ENCODE assay signal across 1 cellular context in the genomic region with DNA sequence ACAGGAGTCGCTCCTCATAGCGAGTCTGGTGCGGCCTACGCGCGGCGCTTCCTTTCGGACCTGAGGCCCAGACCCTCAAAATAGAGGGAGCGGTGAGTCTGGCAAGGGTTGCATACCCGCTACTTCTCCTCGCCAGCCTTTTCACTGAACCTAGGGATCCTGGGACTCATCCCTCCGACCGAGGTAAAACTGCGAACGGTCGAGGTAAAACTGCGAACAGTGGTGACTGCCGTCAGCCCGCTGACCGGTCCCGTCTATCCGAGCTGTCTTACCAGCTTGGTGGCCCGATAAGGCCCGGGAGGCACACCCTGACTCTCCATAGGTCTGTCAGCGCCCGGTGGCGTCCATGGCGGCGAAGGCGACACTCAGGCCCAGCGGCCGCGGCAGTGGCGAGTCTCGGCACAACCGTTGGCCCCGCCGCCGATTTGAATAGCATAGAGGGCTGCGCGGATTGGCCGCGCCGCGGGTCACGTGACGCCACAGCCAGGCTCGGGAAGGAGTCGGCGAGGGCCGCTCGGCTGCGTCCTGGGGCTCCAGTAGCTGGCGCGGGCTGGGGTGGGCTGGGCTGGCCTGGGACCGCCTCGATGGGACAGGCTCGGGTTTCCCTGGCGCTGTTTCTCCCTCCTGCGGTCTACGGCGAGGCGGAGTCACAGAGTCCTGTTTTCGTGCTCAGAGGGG.
TF ChIP-seq lines count a peak whose summit lies in the region.

A gene with protein sequence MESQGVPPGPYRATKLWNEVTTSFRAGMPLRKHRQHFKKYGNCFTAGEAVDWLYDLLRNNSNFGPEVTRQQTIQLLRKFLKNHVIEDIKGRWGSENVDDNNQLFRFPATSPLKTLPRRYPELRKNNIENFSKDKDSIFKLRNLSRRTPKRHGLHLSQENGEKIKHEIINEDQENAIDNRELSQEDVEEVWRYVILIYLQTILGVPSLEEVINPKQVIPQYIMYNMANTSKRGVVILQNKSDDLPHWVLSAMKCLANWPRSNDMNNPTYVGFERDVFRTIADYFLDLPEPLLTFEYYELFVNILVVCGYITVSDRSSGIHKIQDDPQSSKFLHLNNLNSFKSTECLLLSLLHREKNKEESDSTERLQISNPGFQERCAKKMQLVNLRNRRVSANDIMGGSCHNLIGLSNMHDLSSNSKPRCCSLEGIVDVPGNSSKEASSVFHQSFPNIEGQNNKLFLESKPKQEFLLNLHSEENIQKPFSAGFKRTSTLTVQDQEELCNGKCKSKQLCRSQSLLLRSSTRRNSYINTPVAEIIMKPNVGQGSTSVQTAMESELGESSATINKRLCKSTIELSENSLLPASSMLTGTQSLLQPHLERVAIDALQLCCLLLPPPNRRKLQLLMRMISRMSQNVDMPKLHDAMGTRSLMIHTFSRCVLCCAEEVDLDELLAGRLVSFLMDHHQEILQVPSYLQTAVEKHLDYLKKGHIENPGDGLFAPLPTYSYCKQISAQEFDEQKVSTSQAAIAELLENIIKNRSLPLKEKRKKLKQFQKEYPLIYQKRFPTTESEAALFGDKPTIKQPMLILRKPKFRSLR (minus strand): TSS at position 403 of the 678 bp plus-strand sequence. CDS start 83 bp downstream, at position 320.

TF ChIP-seq in HEK293, 187 proteins besides CTCF, POLR2A, EP300 and RAD21 (continued from another document and continues in another):
- TF ChIP-seq, protein P1, sequence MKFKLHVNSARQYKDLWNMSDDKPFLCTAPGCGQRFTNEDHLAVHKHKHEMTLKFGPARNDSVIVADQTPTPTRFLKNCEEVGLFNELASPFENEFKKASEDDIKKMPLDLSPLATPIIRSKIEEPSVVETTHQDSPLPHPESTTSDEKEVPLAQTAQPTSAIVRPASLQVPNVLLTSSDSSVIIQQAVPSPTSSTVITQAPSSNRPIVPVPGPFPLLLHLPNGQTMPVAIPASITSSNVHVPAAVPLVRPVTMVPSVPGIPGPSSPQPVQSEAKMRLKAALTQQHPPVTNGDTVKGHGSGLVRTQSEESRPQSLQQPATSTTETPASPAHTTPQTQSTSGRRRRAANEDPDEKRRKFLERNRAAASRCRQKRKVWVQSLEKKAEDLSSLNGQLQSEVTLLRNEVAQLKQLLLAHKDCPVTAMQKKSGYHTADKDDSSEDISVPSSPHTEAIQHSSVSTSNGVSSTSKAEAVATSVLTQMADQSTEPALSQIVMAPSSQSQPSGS (tag by site-specific recombination; IDR thresholded peaks at IDR 0.05; ENCODE audit: low read depth): no peak
- TF ChIP-seq ZNF324 (tag by site-specific recombination; IDR thresholded peaks at IDR 0.05) (0 out of 2 replicates have a peak, but pooled peaks have one; percentile 10), ZNF112 (tag by site-specific recombination; IDR thresholded peaks at IDR 0.05) (no peak), MYNN (tag by site-specific recombination; IDR thresholded peaks at IDR 0.05; ENCODE audit: borderline replicate concordance) (no peak), ZNF274 (IDR thresholded peaks at IDR 0.05; ENCODE audit: low read length) (no peak), ZNF274 (tag by site-specific recombination; IDR thresholded peaks at IDR 0.05; ENCODE audit: borderline replicate concordance) (no peak), ZNF677 (tag by site-specific recombination; IDR thresholded peaks at IDR 0.05) (no peak), ZNF777 (tag by site-specific recombination; IDR thresholded peaks at IDR 0.05; ENCODE audit: borderline replicate concordance) (peak; percentile 93), ZNF341 (tag by site-specific recombination; IDR thresholded peaks at IDR 0.05; ENCODE audit: low read depth) (peak; percentile 56), ZNF155 (tag by site-specific recombination; IDR thresholded peaks at IDR 0.05) (no peak), GLI4 (tag by site-specific recombination; IDR thresholded peaks at IDR 0.05) (0 out of 2 replicates have a peak, but pooled peaks have one; percentile 49), ZNF621 (tag by site-specific recombination; IDR thresholded peaks at IDR 0.05) (no peak), ZNF416 (tag by site-specific recombination; IDR thresholded peaks at IDR 0.05) (no peak), ZNF2 (tag by site-specific recombination; IDR thresholded peaks at IDR 0.05) (peak; percentile 83), ZNF660 (tag by site-specific recombination; IDR thresholded peaks at IDR 0.05) (peak; percentile 40), GLIS2 (tag by site-specific recombination; IDR thresholded peaks at IDR 0.05) (no peak), MZF1 (tag by site-specific recombination; IDR thresholded peaks at IDR 0.05; ENCODE audit: borderline replicate concordance) (no peak), SCRT1 (tag by site-specific recombination; IDR thresholded peaks at IDR 0.05; ENCODE audit: borderline replicate concordance) (no peak), ZNF510 (tag by site-specific recombination; IDR thresholded peaks at IDR 0.05; ENCODE audit: insufficient replicate concordance) (no peak), KLF10 (tag by site-specific recombination; IDR thresholded peaks at IDR 0.05) (peak; percentile 48; the same call in 1 of the 2 replicates), ZNF24 (tag by site-specific recombination; IDR thresholded peaks at IDR 0.05) (peak; percentile 36; the same call in 1 of the 2 replicates)
- TF ChIP-seq, protein P2, sequence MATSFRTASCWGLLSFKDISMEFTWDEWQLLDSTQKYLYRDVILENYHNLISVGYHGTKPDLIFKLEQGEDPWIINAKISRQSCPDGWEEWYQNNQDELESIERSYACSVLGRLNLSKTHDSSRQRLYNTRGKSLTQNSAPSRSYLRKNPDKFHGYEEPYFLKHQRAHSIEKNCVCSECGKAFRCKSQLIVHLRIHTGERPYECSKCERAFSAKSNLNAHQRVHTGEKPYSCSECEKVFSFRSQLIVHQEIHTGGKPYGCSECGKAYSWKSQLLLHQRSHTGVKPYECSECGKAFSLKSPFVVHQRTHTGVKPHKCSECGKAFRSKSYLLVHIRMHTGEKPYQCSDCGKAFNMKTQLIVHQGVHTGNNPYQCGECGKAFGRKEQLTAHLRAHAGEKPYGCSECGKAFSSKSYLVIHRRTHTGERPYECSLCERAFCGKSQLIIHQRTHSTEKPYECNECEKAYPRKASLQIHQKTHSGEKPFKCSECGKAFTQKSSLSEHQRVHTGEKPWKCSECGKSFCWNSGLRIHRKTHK (tag by site-specific recombination; IDR thresholded peaks at IDR 0.05): no peak
- TF ChIP-seq, protein P3, sequence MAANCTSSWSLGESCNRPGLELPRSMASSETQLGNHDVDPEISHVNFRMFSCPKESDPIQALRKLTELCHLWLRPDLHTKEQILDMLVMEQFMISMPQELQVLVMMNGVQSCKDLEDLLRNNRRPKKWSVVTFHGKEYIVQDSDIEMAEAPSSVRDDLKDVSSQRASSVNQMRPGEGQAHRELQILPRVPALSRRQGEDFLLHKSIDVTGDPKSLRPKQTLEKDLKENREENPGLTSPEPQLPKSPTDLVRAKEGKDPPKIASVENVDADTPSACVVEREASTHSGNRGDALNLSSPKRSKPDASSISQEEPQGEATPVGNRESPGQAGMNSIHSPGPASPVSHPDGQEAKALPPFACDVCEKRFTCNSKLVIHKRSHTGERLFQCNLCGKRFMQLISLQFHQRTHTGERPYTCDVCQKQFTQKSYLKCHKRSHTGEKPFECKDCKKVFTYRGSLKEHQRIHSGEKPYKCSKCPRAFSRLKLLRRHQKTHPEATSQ (tag by site-specific recombination; IDR thresholded peaks at IDR 0.05): peak; percentile 88; the same call in 1 of the 2 replicates
- TF ChIP-seq, protein P4, sequence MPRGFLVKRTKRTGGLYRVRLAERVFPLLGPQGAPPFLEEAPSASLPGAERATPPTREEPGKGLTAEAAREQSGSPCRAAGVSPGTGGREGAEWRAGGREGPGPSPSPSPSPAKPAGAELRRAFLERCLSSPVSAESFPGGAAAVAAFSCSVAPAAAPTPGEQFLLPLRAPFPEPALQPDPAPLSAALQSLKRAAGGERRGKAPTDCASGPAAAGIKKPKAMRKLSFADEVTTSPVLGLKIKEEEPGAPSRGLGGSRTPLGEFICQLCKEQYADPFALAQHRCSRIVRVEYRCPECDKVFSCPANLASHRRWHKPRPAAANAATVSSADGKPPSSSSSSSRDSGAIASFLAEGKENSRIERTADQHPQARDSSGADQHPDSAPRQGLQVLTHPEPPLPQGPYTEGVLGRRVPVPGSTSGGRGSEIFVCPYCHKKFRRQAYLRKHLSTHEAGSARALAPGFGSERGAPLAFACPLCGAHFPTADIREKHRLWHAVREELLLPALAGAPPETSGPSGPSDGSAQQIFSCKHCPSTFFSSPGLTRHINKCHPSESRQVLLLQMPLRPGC (tag by site-specific recombination; IDR thresholded peaks at IDR 0.05): no peak
- TF ChIP-seq, protein P5, sequence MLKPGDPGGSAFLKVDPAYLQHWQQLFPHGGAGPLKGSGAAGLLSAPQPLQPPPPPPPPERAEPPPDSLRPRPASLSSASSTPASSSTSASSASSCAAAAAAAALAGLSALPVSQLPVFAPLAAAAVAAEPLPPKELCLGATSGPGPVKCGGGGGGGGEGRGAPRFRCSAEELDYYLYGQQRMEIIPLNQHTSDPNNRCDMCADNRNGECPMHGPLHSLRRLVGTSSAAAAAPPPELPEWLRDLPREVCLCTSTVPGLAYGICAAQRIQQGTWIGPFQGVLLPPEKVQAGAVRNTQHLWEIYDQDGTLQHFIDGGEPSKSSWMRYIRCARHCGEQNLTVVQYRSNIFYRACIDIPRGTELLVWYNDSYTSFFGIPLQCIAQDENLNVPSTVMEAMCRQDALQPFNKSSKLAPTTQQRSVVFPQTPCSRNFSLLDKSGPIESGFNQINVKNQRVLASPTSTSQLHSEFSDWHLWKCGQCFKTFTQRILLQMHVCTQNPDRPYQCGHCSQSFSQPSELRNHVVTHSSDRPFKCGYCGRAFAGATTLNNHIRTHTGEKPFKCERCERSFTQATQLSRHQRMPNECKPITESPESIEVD (tag by site-specific recombination; IDR thresholded peaks at IDR 0.05): no peak
- TF ChIP-seq, protein P6, sequence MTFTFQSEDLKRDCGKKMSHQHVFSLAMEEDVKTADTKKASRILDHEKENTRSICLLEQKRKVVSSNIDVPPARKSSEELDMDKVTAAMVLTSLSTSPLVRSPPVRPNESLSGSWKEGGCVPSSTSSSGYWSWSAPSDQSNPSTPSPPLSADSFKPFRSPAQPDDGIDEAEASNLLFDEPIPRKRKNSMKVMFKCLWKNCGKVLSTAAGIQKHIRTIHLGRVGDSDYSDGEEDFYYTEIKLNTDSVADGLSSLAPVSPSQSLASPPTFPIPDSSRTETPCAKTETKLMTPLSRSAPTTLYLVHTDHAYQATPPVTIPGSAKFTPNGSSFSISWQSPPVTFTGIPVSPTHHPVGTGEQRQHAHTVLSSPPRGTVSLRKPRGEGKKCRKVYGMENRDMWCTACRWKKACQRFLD (tag by site-specific recombination; IDR thresholded peaks at IDR 0.05): no peak
- TF ChIP-seq, protein P7, sequence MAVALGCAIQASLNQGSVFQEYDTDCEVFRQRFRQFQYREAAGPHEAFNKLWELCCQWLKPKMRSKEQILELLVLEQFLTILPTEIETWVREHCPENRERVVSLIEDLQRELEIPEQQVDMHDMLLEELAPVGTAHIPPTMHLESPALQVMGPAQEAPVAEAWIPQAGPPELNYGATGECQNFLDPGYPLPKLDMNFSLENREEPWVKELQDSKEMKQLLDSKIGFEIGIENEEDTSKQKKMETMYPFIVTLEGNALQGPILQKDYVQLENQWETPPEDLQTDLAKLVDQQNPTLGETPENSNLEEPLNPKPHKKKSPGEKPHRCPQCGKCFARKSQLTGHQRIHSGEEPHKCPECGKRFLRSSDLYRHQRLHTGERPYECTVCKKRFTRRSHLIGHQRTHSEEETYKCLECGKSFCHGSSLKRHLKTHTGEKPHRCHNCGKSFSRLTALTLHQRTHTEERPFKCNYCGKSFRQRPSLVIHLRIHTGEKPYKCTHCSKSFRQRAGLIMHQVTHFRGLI (tag by site-specific recombination; IDR thresholded peaks at IDR 0.05): peak; percentile 95
- TF ChIP-seq, protein P8, sequence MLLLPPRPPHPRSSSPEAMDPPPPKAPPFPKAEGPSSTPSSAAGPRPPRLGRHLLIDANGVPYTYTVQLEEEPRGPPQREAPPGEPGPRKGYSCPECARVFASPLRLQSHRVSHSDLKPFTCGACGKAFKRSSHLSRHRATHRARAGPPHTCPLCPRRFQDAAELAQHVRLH (tag by site-specific recombination; IDR thresholded peaks at IDR 0.05): 0 out of 2 replicates have a peak, but pooled peaks have one; percentile 44
- TF ChIP-seq, protein P9, sequence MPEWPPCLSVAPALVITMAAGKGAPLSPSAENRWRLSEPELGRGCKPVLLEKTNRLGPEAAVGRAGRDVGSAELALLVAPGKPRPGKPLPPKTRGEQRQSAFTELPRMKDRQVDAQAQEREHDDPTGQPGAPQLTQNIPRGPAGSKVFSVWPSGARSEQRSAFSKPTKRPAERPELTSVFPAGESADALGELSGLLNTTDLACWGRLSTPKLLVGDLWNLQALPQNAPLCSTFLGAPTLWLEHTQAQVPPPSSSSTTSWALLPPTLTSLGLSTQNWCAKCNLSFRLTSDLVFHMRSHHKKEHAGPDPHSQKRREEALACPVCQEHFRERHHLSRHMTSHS (tag by site-specific recombination; IDR thresholded peaks at IDR 0.05): no peak
- TF ChIP-seq, protein P10, sequence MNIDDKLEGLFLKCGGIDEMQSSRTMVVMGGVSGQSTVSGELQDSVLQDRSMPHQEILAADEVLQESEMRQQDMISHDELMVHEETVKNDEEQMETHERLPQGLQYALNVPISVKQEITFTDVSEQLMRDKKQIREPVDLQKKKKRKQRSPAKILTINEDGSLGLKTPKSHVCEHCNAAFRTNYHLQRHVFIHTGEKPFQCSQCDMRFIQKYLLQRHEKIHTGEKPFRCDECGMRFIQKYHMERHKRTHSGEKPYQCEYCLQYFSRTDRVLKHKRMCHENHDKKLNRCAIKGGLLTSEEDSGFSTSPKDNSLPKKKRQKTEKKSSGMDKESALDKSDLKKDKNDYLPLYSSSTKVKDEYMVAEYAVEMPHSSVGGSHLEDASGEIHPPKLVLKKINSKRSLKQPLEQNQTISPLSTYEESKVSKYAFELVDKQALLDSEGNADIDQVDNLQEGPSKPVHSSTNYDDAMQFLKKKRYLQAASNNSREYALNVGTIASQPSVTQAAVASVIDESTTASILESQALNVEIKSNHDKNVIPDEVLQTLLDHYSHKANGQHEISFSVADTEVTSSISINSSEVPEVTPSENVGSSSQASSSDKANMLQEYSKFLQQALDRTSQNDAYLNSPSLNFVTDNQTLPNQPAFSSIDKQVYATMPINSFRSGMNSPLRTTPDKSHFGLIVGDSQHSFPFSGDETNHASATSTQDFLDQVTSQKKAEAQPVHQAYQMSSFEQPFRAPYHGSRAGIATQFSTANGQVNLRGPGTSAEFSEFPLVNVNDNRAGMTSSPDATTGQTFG (tag by site-specific recombination; IDR thresholded peaks at IDR 0.05; ENCODE audit: borderline replicate concordance): no peak
